ENCODE assay signal across 1 cellular context in the genomic region with DNA sequence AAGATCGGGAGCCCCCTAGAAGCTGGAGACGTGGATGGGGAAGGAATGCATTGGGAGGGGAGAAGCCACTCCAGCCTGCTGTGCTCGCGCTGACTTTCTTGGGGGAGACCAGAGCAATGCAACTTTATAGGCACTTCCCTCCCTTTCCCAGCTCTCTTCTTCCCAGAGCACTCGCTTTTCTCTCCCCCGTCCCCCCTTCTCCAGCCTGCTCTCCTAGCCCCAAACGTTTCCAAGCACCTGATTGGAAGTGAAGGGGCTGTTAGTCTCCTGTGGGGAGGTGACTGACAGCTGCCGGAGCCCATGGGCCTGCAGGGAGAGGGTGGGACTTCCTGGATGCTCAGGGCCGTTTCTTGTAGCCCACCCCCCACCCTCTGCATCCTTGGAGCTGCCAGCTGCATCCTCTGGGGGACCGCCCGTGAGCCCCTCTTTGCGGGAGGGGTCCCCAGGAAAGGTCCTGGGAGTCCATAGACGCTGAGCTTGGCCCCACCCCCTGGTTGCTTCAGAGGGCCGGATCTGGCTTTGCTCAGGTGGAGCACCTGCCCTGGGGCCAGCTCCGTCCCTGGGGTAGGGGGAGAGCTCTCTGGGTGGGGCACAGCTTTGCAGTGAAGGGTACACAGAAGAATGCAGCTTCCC.
A peak's percentile ranks its signal among the peaks of the same experiment; 100 is the strongest.
TF ChIP-seq lines count a peak whose summit lies in the region.

No MANE protein-coding gene starts in this region.

TF ChIP-seq in K562, 482 proteins besides CTCF, POLR2A, EP300 and RAD21 (continued from another document):
- TF ChIP-seq MGA (IDR thresholded peaks at IDR 0.05) (no peak), TEAD2 (tag; IDR thresholded peaks at IDR 0.05) (no peak), GABPA (tag; conservative IDR thresholded peaks at IDR 0.05; ENCODE audit: low read depth) (peak; percentile 50), ZBTB40 (IDR thresholded peaks at IDR 0.05) (peak; percentile 45), ZBTB40 (CRISPR knock-in tag; IDR thresholded peaks at IDR 0.05) (no peak), ETS2 (tag; IDR thresholded peaks at IDR 0.05; ENCODE audit: borderline replicate concordance, poor library complexity, severe bottlenecking) (no peak)
TF ChIP-seq in K562: peak in this region for 8.
